Comparison of ENCODE assay signal across 8 cellular contexts in the genomic region with DNA sequence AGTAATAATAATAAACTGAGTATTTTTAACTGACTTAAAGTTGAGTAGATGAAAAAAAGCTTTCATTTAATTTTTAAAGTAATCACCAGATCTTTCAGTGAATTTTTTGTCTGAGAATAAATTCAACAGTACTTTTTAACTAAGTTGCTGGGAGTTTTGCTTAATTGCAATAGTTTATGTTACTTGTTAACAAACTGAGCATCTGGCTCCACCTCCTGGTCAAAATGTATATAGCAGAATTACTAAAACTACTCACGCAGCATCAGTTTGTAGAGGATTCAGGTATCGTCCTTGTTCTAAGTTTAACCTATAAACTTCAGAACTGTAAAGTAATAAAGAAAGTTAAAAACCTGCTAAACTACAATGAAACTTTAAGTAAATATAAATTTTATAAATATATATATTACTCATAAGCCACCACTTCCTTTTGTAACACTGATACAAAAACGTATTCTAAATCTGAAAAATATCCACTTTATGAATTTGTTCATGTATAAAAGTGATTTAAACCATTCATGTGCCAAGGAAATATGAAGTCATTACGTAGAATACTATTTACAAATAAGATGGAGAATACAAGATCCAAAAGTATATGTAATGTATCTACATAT. TPM values are rescaled to one million over a fixed set of nuclear protein-coding genes. Genes with fewer than 3 reads are reported as not detected.
DNase-seq lines count a peak whose midpoint lies in the region; FAIRE-seq and TF ChIP-seq lines count a peak whose summit lies in the region.

No MANE protein-coding gene starts in this region.

- H3K4me1 Mint-ChIP-seq in glutamatergic neuron (ENCODE audit: low read depth, unreplicated experiment): no peaks in the 10 kb centered on the region

- no peak for TF ChIP-seq POLR2A in GM12891 (IDR thresholded peaks at IDR 0.05; ENCODE audit: low read depth, low read length)

- no peak overlapping the region for H3K27ac ChIP-seq in VCaP

- H3K36me3 ChIP-seq in GM06990 (ENCODE audit: control insufficient read depth, insufficient read depth, low read length): peaks cover 7% of the 10 kb centered on the region; the same call in 1 of the 2 replicates

- DNase-seq in AG08395 (ENCODE audit: low spot score) (peak; percentile 30), GM06990 (ENCODE audit: extremely low read depth, insufficient read length) (peak; percentile 25), NCI-H1694 (lab: John Stamatoyannopoulos, UW) (peak; percentile 93), glutamatergic neuron (no peak), smooth muscle cell of the brain vasculature (ENCODE audit: low read depth, low spot score) (peak; percentile 50), GM12891 (ENCODE audit: insufficient read length, low spot score) (no peak)
- no peak for DNase-seq in activated CD4-positive, CD25-positive, alpha-beta regulatory T cell (lab: John Stamatoyannopoulos, UW)

- no peaks in the 10 kb centered on the region for H3K9me3 Mint-ChIP-seq in glutamatergic neuron (ENCODE audit: unreplicated experiment)

- no peak overlapping the region for H3K4me3 Mint-ChIP-seq in glutamatergic neuron (ENCODE audit: unreplicated experiment)

- no peak for FAIRE-seq in GM12891 (lab: Jason Lieb, UNC)

- TF ChIP-seq CTCF in GM06990 (IDR thresholded peaks at IDR 0.05; ENCODE audit: insufficient read depth, low read length, poor library complexity, severe bottlenecking): peak; percentile 61
- TF ChIP-seq CTCF in VCaP (conservative IDR thresholded peaks at IDR 0.05): peak; percentile 76
- peak; percentile 79 for TF ChIP-seq CTCF in glutamatergic neuron (IDR thresholded peaks at IDR 0.05; ENCODE audit: partially characterized antibody, unreplicated experiment)

- H3K27ac Mint-ChIP-seq in glutamatergic neuron (ENCODE audit: unreplicated experiment): no peak overlapping the region

- no peak overlapping the region for H3K4me3 ChIP-seq in GM06990 (replicated peaks; ENCODE audit: low read depth, low read length)

- no peaks in the 10 kb centered on the region for H3K27me3 Mint-ChIP-seq in glutamatergic neuron (ENCODE audit: unreplicated experiment)

- no peaks in the 10 kb centered on the region for H3K27me3 ChIP-seq in GM06990 (replicated peaks; ENCODE audit: control insufficient read depth, insufficient read depth, low read length)

- H3K36me3 Mint-ChIP-seq in glutamatergic neuron (ENCODE audit: unreplicated experiment): no peaks in the 10 kb centered on the region

TF ChIP-seq in GM12891, 5 proteins besides CTCF, POLR2A, EP300 and RAD21:
- TF ChIP-seq TAF1 (IDR thresholded peaks at IDR 0.05; ENCODE audit: low read depth, low read length) (no peak), PAX5 (IDR thresholded peaks at IDR 0.05; ENCODE audit: insufficient read depth, low read length, severe bottlenecking) (no peak), POLR2AphosphoS5 (IDR thresholded peaks at IDR 0.05; ENCODE audit: low read depth, low read length) (no peak), SPI1 (IDR thresholded peaks at IDR 0.05; ENCODE audit: low read depth, low read length) (no peak), POU2F2 (IDR thresholded peaks at IDR 0.05; ENCODE audit: low read depth, low read length) (no peak)

RNA-seq across cellular contexts. Expression of a gene that starts 21.3 kb away (rescaled TPM):
- total RNA-seq in glutamatergic neuron (ENCODE audit: unreplicated experiment): 14.8 TPM
- polyA plus RNA-seq in GM12891 (2012; ENCODE audit: low read depth, missing spikeins): 15.9 TPM

RNA-seq across cellular contexts. Expression of a gene that starts 52.9 kb away (rescaled TPM):
- total RNA-seq in glutamatergic neuron (ENCODE audit: unreplicated experiment): not detected
- polyA plus RNA-seq in GM12891 (2012; ENCODE audit: low read depth, missing spikeins): 1.5 TPM

Comparison
In these comparisons a context has a peak if more than half of its experiments do, and no peak if none do; other contexts are left out.
1. DNase-seq: peak in AG08395 (single experiment), GM06990 (single experiment), NCI-H1694 (single experiment) and smooth muscle cell of the brain vasculature (single experiment); none in glutamatergic neuron (single experiment), activated CD4-positive, CD25-positive, alpha-beta regulatory T cell (0 of 4) and GM12891 (single experiment).
2. Peak in every context shown above with its lines, with median percentiles within 50 percentile points of each other: CTCF ChIP-seq.